ENCODE assay signal across 2 cellular contexts in the genomic region with DNA sequence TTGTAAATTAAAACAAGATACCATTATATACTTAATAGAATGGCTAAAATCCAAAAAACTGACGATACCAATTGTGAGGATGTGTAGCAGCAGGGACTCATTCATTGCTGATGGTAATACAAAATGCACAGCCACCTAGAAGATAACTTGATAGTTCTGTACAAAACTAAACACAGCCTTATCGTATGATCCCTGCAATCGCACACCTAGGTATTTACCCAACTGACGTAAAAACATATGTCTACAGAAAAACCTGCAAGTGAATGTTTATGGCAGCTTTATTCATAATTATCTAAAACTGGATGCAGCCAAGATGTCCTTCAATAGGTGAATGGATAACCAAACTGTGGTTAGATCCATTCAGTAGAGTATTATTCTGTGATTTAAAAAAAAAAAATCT.
TF ChIP-seq lines count a peak whose summit lies in the region.

No MANE protein-coding gene starts in this region.

TF ChIP-seq in A549, 52 proteins besides CTCF, POLR2A, EP300 and RAD21 (continued from another document):
- TF ChIP-seq, protein P1, sequence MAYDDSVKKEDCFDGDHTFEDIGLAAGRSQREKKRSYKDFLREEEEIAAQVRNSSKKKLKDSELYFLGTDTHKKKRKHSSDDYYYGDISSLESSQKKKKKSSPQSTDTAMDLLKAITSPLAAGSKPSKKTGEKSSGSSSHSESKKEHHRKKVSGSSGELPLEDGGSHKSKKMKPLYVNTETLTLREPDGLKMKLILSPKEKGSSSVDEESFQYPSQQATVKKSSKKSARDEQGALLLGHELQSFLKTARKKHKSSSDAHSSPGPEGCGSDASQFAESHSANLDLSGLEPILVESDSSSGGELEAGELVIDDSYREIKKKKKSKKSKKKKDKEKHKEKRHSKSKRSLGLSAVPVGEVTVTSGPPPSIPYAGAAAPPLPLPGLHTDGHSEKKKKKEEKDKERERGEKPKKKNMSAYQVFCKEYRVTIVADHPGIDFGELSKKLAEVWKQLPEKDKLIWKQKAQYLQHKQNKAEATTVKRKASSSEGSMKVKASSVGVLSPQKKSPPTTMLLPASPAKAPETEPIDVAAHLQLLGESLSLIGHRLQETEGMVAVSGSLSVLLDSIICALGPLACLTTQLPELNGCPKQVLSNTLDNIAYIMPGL (CRISPR knock-in tag; IDR thresholded peaks at IDR 0.05; ENCODE audit: borderline replicate concordance), result no peak
- TF ChIP-seq PHF8 (IDR thresholded peaks at IDR 0.05; ENCODE audit: borderline replicate concordance, low read depth) (no peak), CHD4 (IDR thresholded peaks at IDR 0.05; ENCODE audit: borderline replicate concordance) (no peak), SMC3 (IDR thresholded peaks at IDR 0.05) (no peak), NPAS2 (CRISPR knock-in tag; IDR thresholded peaks at IDR 0.05; ENCODE audit: borderline replicate concordance) (no peak), CBX8 (IDR thresholded peaks at IDR 0.05) (no peak), RCOR1 (IDR thresholded peaks at IDR 0.05; ENCODE audit: low read depth, low read length) (no peak), CEBPB (IDR thresholded peaks at IDR 0.05) (no peak), FOXS1 (CRISPR knock-in tag; IDR thresholded peaks at IDR 0.05) (no peak)
- TF ChIP-seq, protein P2, sequence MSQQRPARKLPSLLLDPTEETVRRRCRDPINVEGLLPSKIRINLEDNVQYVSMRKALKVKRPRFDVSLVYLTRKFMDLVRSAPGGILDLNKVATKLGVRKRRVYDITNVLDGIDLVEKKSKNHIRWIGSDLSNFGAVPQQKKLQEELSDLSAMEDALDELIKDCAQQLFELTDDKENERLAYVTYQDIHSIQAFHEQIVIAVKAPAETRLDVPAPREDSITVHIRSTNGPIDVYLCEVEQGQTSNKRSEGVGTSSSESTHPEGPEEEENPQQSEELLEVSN (IDR thresholded peaks at IDR 0.05; ENCODE audit: borderline replicate concordance, low read depth), result no peak

TF ChIP-seq in GM23338, 12 proteins besides CTCF, POLR2A, EP300 and RAD21:
- TF ChIP-seq, protein P3, sequence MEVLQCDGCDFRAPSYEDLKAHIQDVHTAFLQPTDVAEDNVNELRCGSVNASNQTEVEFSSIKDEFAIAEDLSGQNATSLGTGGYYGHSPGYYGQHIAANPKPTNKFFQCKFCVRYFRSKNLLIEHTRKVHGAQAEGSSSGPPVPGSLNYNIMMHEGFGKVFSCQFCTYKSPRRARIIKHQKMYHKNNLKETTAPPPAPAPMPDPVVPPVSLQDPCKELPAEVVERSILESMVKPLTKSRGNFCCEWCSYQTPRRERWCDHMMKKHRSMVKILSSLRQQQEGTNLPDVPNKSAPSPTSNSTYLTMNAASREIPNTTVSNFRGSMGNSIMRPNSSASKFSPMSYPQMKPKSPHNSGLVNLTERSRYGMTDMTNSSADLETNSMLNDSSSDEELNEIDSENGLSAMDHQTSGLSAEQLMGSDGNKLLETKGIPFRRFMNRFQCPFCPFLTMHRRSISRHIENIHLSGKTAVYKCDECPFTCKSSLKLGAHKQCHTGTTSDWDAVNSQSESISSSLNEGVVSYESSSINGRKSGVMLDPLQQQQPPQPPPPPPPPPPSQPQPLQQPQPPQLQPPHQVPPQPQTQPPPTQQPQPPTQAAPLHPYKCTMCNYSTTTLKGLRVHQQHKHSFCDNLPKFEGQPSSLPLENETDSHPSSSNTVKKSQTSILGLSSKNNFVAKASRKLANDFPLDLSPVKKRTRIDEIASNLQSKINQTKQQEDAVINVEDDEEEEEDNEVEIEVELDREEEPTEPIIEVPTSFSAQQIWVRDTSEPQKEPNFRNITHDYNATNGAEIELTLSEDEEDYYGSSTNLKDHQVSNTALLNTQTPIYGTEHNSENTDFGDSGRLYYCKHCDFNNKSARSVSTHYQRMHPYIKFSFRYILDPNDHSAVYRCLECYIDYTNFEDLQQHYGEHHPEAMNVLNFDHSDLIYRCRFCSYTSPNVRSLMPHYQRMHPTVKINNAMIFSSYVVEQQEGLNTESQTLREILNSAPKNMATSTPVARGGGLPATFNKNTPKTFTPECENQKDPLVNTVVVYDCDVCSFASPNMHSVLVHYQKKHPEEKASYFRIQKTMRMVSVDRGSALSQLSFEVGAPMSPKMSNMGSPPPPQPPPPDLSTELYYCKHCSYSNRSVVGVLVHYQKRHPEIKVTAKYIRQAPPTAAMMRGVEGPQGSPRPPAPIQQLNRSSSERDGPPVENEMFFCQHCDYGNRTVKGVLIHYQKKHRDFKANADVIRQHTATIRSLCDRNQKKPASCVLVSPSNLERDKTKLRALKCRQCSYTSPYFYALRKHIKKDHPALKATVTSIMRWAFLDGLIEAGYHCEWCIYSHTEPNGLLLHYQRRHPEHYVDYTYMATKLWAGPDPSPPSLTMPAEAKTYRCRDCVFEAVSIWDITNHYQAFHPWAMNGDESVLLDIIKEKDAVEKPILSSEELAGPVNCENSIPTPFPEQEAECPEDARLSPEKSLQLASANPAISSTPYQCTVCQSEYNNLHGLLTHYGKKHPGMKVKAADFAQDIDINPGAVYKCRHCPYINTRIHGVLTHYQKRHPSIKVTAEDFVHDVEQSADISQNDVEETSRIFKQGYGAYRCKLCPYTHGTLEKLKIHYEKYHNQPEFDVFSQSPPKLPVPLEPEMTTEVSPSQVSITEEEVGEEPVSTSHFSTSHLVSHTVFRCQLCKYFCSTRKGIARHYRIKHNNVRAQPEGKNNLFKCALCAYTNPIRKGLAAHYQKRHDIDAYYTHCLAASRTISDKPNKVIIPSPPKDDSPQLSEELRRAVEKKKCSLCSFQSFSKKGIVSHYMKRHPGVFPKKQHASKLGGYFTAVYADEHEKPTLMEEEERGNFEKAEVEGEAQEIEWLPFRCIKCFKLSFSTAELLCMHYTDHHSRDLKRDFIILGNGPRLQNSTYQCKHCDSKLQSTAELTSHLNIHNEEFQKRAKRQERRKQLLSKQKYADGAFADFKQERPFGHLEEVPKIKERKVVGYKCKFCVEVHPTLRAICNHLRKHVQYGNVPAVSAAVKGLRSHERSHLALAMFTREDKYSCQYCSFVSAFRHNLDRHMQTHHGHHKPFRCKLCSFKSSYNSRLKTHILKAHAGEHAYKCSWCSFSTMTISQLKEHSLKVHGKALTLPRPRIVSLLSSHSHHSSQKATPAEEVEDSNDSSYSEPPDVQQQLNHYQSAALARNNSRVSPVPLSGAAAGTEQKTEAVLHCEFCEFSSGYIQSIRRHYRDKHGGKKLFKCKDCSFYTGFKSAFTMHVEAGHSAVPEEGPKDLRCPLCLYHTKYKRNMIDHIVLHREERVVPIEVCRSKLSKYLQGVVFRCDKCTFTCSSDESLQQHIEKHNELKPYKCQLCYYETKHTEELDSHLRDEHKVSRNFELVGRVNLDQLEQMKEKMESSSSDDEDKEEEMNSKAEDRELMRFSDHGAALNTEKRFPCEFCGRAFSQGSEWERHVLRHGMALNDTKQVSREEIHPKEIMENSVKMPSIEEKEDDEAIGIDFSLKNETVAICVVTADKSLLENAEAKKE (CRISPR knock-in tag; IDR thresholded peaks at IDR 0.05), result no peak
- TF ChIP-seq EZH2phosphoT487 (IDR thresholded peaks at IDR 0.05; ENCODE audit: unreplicated experiment) (no peak), CREB1 (CRISPR knock-in tag; IDR thresholded peaks at IDR 0.05; ENCODE audit: low read depth) (no peak), JUNB (IDR thresholded peaks at IDR 0.05; ENCODE audit: unreplicated experiment) (no peak), ZNF331 (CRISPR knock-in tag; IDR thresholded peaks at IDR 0.05; ENCODE audit: low read depth) (no peak), EZH2 (IDR thresholded peaks at IDR 0.05; ENCODE audit: low read depth, unreplicated experiment) (no peak), ZNF114 (CRISPR knock-in tag; IDR thresholded peaks at IDR 0.05) (no peak), STAT1 (IDR thresholded peaks at IDR 0.05; ENCODE audit: unreplicated experiment) (no peak), NANOG (IDR thresholded peaks at IDR 0.05; ENCODE audit: borderline replicate concordance) (no peak), POLR2AphosphoS5 (IDR thresholded peaks at IDR 0.05; ENCODE audit: low read depth) (no peak)
- TF ChIP-seq, protein P4, sequence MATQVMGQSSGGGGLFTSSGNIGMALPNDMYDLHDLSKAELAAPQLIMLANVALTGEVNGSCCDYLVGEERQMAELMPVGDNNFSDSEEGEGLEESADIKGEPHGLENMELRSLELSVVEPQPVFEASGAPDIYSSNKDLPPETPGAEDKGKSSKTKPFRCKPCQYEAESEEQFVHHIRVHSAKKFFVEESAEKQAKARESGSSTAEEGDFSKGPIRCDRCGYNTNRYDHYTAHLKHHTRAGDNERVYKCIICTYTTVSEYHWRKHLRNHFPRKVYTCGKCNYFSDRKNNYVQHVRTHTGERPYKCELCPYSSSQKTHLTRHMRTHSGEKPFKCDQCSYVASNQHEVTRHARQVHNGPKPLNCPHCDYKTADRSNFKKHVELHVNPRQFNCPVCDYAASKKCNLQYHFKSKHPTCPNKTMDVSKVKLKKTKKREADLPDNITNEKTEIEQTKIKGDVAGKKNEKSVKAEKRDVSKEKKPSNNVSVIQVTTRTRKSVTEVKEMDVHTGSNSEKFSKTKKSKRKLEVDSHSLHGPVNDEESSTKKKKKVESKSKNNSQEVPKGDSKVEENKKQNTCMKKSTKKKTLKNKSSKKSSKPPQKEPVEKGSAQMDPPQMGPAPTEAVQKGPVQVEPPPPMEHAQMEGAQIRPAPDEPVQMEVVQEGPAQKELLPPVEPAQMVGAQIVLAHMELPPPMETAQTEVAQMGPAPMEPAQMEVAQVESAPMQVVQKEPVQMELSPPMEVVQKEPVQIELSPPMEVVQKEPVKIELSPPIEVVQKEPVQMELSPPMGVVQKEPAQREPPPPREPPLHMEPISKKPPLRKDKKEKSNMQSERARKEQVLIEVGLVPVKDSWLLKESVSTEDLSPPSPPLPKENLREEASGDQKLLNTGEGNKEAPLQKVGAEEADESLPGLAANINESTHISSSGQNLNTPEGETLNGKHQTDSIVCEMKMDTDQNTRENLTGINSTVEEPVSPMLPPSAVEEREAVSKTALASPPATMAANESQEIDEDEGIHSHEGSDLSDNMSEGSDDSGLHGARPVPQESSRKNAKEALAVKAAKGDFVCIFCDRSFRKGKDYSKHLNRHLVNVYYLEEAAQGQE (IDR thresholded peaks at IDR 0.05; ENCODE audit: unreplicated experiment), result no peak
- TF ChIP-seq, protein P5, sequence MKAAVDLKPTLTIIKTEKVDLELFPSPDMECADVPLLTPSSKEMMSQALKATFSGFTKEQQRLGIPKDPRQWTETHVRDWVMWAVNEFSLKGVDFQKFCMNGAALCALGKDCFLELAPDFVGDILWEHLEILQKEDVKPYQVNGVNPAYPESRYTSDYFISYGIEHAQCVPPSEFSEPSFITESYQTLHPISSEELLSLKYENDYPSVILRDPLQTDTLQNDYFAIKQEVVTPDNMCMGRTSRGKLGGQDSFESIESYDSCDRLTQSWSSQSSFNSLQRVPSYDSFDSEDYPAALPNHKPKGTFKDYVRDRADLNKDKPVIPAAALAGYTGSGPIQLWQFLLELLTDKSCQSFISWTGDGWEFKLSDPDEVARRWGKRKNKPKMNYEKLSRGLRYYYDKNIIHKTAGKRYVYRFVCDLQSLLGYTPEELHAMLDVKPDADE (IDR thresholded peaks at IDR 0.05), result no peak
